6 cellular contexts compared by ENCODE assay signal in genomic region chr9:126824052-126824451, GRCh38. TPM values are rescaled to one million over a fixed set of nuclear protein-coding genes. Genes with fewer than 3 reads are reported as not detected.
DNase-seq lines count a peak whose midpoint lies in the region; ATAC-seq and TF ChIP-seq lines count a peak whose summit lies in the region.
"Not testable (repeated sequence)": the region's sequence is repeated elsewhere in the genome, so short reads cannot be mapped to it uniquely, and the experiment has no call there.

No MANE protein-coding gene starts in this region.

- peaks cover 23% of the 10 kb centered on the region for H3K4me1 Mint-ChIP-seq in progenitor cell of endocrine pancreas (ENCODE audit: low read depth)

- H4K20me1 ChIP-seq in hepatocyte (ENCODE audit: insufficient read depth, poor library complexity, severe bottlenecking) = not testable (repeated sequence)

- peak overlapping the region; percentile 49 for H3K27ac ChIP-seq in hepatocyte
- H3K27ac ChIP-seq in right lobe of liver = not testable (repeated sequence)

- H3K9me2 ChIP-seq in hepatocyte (replicated peaks; ENCODE audit: insufficient read depth) = not testable (repeated sequence)

- H3K4me3 Mint-ChIP-seq in progenitor cell of endocrine pancreas (ENCODE audit: low read depth) = not testable (repeated sequence)

- TF ChIP-seq POLR2A in right lobe of liver (IDR thresholded peaks at IDR 0.05) = not testable (repeated sequence)

- H3K36me3 Mint-ChIP-seq in progenitor cell of endocrine pancreas (ENCODE audit: insufficient read depth) = peaks cover 32% of the 10 kb centered on the region

- peaks cover 86% of the 10 kb centered on the region for H3K79me2 ChIP-seq in hepatocyte

- not testable (repeated sequence) for H3K9me3 ChIP-seq in hepatocyte (ENCODE audit: low read depth); right lobe of liver

- intact Hi-C loops in right lobe of liver (cut with DNase I) = not testable (repeated sequence)

- H3K27ac Mint-ChIP-seq in progenitor cell of endocrine pancreas = peak overlapping the region; percentile 89

- not testable (repeated sequence) for H2AFZ ChIP-seq in hepatocyte

- DNase-seq in DMS53 (lab: John Stamatoyannopoulos, UW) (peak; percentile 71), HT-29 (ENCODE audit: low spot score) (peak; percentile 20)
- not testable (repeated sequence) for DNase-seq in hepatocyte (ENCODE audit: low spot score); left lobe of liver (ENCODE audit: low spot score); right lobe of liver; progenitor cell of endocrine pancreas (ENCODE audit: low spot score, unreplicated experiment)

- TF ChIP-seq CTCF in hepatocyte (IDR thresholded peaks at IDR 0.05; ENCODE audit: poor library complexity); right lobe of liver (IDR thresholded peaks at IDR 0.05); progenitor cell of endocrine pancreas (IDR thresholded peaks at IDR 0.05; ENCODE audit: unreplicated experiment): not testable (repeated sequence)

- H3K4me2 ChIP-seq in hepatocyte = peak overlapping the region; percentile 17

- not testable (repeated sequence) for H3K4me1 ChIP-seq in hepatocyte (ENCODE audit: insufficient read depth)
- H3K4me1 ChIP-seq in right lobe of liver = peaks cover 0 to 25% (median 5%) of the 10 kb centered on the region in 4 donors

- not testable (repeated sequence) for H3K27me3 Mint-ChIP-seq in progenitor cell of endocrine pancreas

- not testable (repeated sequence) for H3K9me3 Mint-ChIP-seq in progenitor cell of endocrine pancreas (ENCODE audit: low read depth)

- not testable (repeated sequence) for H3K27me3 ChIP-seq in hepatocyte, right lobe of liver

- not testable (repeated sequence) for H3K36me3 ChIP-seq in hepatocyte (replicated peaks; ENCODE audit: insufficient read depth, low read depth); right lobe of liver

- not testable (repeated sequence) for H3K4me3 ChIP-seq in hepatocyte, right lobe of liver

- 80% methylated on average over 7 of the region's 7 CpGs for WGBS in hepatocyte (ENCODE audit: low lambda C conversion rate, missing lambda C conversion rate)
- WGBS in right lobe of liver (ENCODE audit: insufficient coverage, low coverage, low lambda C conversion rate, missing lambda C conversion rate) = 88% methylated on average over 6 of the region's 7 CpGs

- peak; percentile 53 for ATAC-seq in left lobe of liver
- peak in 3 of 4 donors; percentile 54 to 77 (median 55) for ATAC-seq in right lobe of liver

RNA-seq across cellular contexts. Expression of gene ZBTB43, which starts 19.2 kb away (rescaled TPM):
- 4.6 and 33.3 TPM in 2 replicates for total RNA-seq in HT-29 (2014; rRNA removed; shearing (Covaris generic))
- total RNA-seq in hepatocyte = 13.7 and 16.4 TPM in 2 replicates
- 11.1 and 14.9 TPM in 2 replicates for polyA plus RNA-seq in hepatocyte
- 8.2 TPM for total RNA-seq in left lobe of liver
- 10 to 100 TPM in 3 of 6 experiments, 1 to 10 TPM in 3; 4.8 to 14.5 (median 9.9) TPM for total RNA-seq in right lobe of liver
- total RNA-seq in progenitor cell of endocrine pancreas = 16.9 and 21.8 TPM in 2 replicates

RNA-seq across cellular contexts. Expression of gene ZBTB34, which starts 36.4 kb away (rescaled TPM):
- 1.6 and 2.7 TPM in 2 replicates for total RNA-seq in HT-29 (2014; rRNA removed; shearing (Covaris generic))
- total RNA-seq in hepatocyte = 21.0 and 21.3 TPM in 2 replicates
- 5.3 and 6.1 TPM in 2 replicates for polyA plus RNA-seq in hepatocyte
- total RNA-seq in left lobe of liver = 2.7 TPM
- total RNA-seq in right lobe of liver = 1 to 10 TPM; 2.0 to 3.4 (median 2.3) TPM
- 21.5 TPM in 2 replicates for total RNA-seq in progenitor cell of endocrine pancreas
